8 cellular contexts compared by ENCODE assay signal in the genomic region with DNA sequence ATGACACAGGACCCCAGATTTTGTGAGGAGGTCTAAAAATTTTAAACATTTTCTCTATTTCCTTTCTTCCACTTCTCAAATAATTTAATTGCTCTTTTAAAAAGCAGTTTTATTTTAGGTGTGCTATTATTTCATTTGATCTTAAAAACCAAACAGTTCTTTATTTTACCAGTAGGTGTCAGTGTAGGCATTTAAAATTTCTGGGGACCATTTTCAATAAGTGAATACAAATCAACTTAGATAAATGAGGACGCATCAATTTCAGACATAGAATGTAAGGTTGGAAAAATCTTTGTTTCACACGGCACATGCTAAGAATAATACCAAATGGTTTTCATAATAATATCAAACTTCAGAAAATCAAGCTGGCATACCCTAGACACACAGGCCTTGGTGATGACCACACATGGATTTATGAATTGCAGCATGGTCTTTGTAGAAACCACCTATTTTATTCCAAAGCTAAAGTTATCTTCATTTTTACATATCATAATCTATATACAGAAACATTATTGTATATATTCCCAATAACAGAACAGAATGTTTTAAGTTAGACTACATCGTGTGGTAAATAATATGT.
DNase-seq lines count a peak whose midpoint lies in the region; ATAC-seq and TF ChIP-seq lines count a peak whose summit lies in the region.

No MANE protein-coding gene starts in this region.

- TF ChIP-seq CTCF in brain (conservative IDR thresholded peaks at IDR 0.05) (peak; percentile 81 to 84), lung (IDR thresholded peaks at IDR 0.05; ENCODE audit: control extremely low read depth, extremely low read depth) (peak; percentile 18)

- no peaks in the 10 kb centered on the region for H3K36me3 Mint-ChIP-seq in brain

- no peak overlapping the region for H3K27ac ChIP-seq in lung (ENCODE audit: low read depth in 1 of 2, low read length in 1 of 2)

- no peak for ATAC-seq in lung (ENCODE audit: insufficient read depth, low FRiP score)

- H3K9me3 Mint-ChIP-seq in brain = no peaks in the 10 kb centered on the region

- H3K27ac Mint-ChIP-seq in brain = peak overlapping the region in 1 of 5 experiments; percentile 21

- no peaks in the 10 kb centered on the region for H3K27me3 Mint-ChIP-seq in brain

- no peaks in the 10 kb centered on the region for H3K27me3 ChIP-seq in lung (ENCODE audit: control insufficient read depth, insufficient read depth)

- peak; percentile 2 for DNase-seq in NCI-H1436 (lab: John Stamatoyannopoulos, UW)
- no peak for DNase-seq in NCI-H1436 treated with DMSO at 0.1 percent for 48 hours (lab: John Stamatoyannopoulos, UW)
- peak; percentile 51 to 57 for DNase-seq in NCI-H2081 (lab: John Stamatoyannopoulos, UW)
- no peak for DNase-seq in lung (ENCODE audit: low spot score)
- DNase-seq in NK-92 treated with Interleukin-12 subunit alpha and Interleukin-12 subunit beta, amount 100 ng/mL, for 24 hours (lab: John Stamatoyannopoulos, UW) = no peak
- DNase-seq in DMS153 (lab: John Stamatoyannopoulos, UW) = no peak
- DNase-seq in activated CD4-positive, alpha-beta T cell treated with anti-CD3 and anti-CD28 coated beads for 4 hours = no peak

- no peaks in the 10 kb centered on the region for H3K36me3 ChIP-seq in lung (ENCODE audit: control insufficient read depth in 2 of 2, insufficient read depth in 2 of 2, low read length in 2 of 2)

- peaks cover 0 to 3% of the 10 kb centered on the region in 2 donors for H3K4me1 ChIP-seq in lung (ENCODE audit: control insufficient read depth in 2 of 2, insufficient read depth in 2 of 2, low read length in 2 of 2)

- H3K4me3 ChIP-seq in lung = no peak overlapping the region

- no peak overlapping the region for H3K4me3 Mint-ChIP-seq in brain

- peaks cover 28% of the 10 kb centered on the region for H3K4me1 Mint-ChIP-seq in brain

- H3K9me3 ChIP-seq in lung (ENCODE audit: control insufficient read depth in 2 of 2, insufficient read depth in 1 of 2, low read length in 1 of 2) = no peaks in the 10 kb centered on the region

- 47 to 54% methylated on average over 3 of the region's 3 CpGs for WGBS in lung, 2 donors

Comparison
In these comparisons a context has a peak if more than half of its experiments do, and no peak if none do; other contexts are left out.
1. DNase-seq: peak in NCI-H1436 (single experiment) and NCI-H2081 (2 of 2); none in NCI-H1436 treated with DMSO at 0.1 percent for 48 hours (single experiment), lung (single experiment), NK-92 treated with Interleukin-12 subunit alpha and Interleukin-12 subunit beta, amount 100 ng/mL, for 24 hours (single experiment), DMS153 (single experiment) and activated CD4-positive, alpha-beta T cell treated with anti-CD3 and anti-CD28 coated beads for 4 hours (0 of 2).